In genomic region chr9:120944434-120945125, GRCh38 we compare ENCODE assay signal across 9 cellular contexts. TPM values are rescaled to one million over a fixed set of nuclear protein-coding genes. Genes with fewer than 3 reads are reported as not detected.
A peak's percentile ranks its signal among the peaks of the same experiment; 100 is the strongest.
DNase-seq lines count a peak whose midpoint lies in the region; ATAC-seq, FAIRE-seq and TF ChIP-seq lines count a peak whose summit lies in the region.
"Had no signal": no experiment of that assay in that cellular context is flagged by ENCODE, and none has a peak within 500 bp of the region (broad histone marks: within the 10 kb centered on the region; RNA-seq: fewer than 3 reads in every experiment).

No MANE protein-coding gene starts in this region.

- no peaks in the 10 kb centered on the region for H3K4me1 ChIP-seq in astrocyte (ENCODE audit: insufficient read depth, low read length)
- peaks cover 31 to 35% (median 32%) of the 10 kb centered on the region in 4 donors for H3K4me1 ChIP-seq in upper lobe of left lung

- WGBS in upper lobe of left lung, 2 donors, result 82 to 85% methylated on average over 5 of the region's 5 CpGs

- H3K36me3 ChIP-seq in astrocyte (ENCODE audit: insufficient read depth, low read length) (no peaks in the 10 kb centered on the region), upper lobe of left lung (no peaks in the 10 kb centered on the region)

- no peak for TF ChIP-seq EP300 in upper lobe of left lung (IDR thresholded peaks at IDR 0.05)

- no peak overlapping the region for H3K4me2 ChIP-seq in astrocyte (ENCODE audit: low read length)

- no peaks in the 10 kb centered on the region for H3K9me3 Mint-ChIP-seq in astrocyte (ENCODE audit: unreplicated experiment)

- TF ChIP-seq CTCF in GM12865 (IDR thresholded peaks at IDR 0.05; ENCODE audit: insufficient read depth, low read depth, low read length, missing control alignments) (no peak), astrocyte (IDR thresholded peaks at IDR 0.05; ENCODE audit: insufficient read depth, low read depth, low read length) (no peak), upper lobe of left lung (IDR thresholded peaks at IDR 0.05) (no peak)

- H3K4me3 Mint-ChIP-seq in astrocyte (ENCODE audit: unreplicated experiment), result no peak overlapping the region

- H3K27me3 ChIP-seq in astrocyte (ENCODE audit: insufficient read depth, low read length) (peaks cover 3% of the 10 kb centered on the region), upper lobe of left lung (no peaks in the 10 kb centered on the region)

- H3K36me3 Mint-ChIP-seq in astrocyte (ENCODE audit: low read depth, unreplicated experiment), result no peaks in the 10 kb centered on the region

- peak; percentile 97 for ATAC-seq in GM21526 (IDR thresholded peaks at IDR 0.05; ENCODE audit: low FRiP score, unreplicated experiment)
- peak; percentile 88 for ATAC-seq in HG03469 (IDR thresholded peaks at IDR 0.05; ENCODE audit: unreplicated experiment)
- ATAC-seq in upper lobe of left lung (ENCODE audit: low FRiP score in 2 of 2), result no peak

- H3K9me3 ChIP-seq in astrocyte (ENCODE audit: insufficient read depth, low read depth, low read length), result no peaks in the 10 kb centered on the region
- H3K9me3 ChIP-seq in upper lobe of left lung, result no peaks in the 10 kb centered on the region

- H3K27ac Mint-ChIP-seq in astrocyte (ENCODE audit: unreplicated experiment), result no peak overlapping the region

- H3K4me3 ChIP-seq in GM12865 (ENCODE audit: low read depth, low read length), result no peak overlapping the region
- H3K4me3 ChIP-seq in astrocyte (ENCODE audit: insufficient read depth, low read depth, low read length), result no peak overlapping the region
- H3K4me3 ChIP-seq in upper lobe of left lung, result no peak overlapping the region

- no peak overlapping the region for H3K9ac ChIP-seq in astrocyte (ENCODE audit: low read length)

- peak overlapping the region; percentile 16 for H2AFZ ChIP-seq in astrocyte (ENCODE audit: low read depth, low read length)

- no peaks in the 10 kb centered on the region for H3K27me3 Mint-ChIP-seq in astrocyte (ENCODE audit: low read depth, unreplicated experiment)

- H3K4me1 Mint-ChIP-seq in astrocyte (ENCODE audit: low read depth, unreplicated experiment), result peaks cover 14% of the 10 kb centered on the region

- no peak for TF ChIP-seq POLR2A in upper lobe of left lung (IDR thresholded peaks at IDR 0.05)

- H4K20me1 ChIP-seq in astrocyte (ENCODE audit: insufficient read depth, low read length), result no peaks in the 10 kb centered on the region

- no peak for FAIRE-seq in astrocyte (lab: Jason Lieb, UNC)

- DNase-seq in GM12865 (ENCODE audit: low read depth) (peak; percentile 73), astrocyte (ENCODE audit: low read depth) (no peak), upper lobe of left lung (no peak), DMS114 treated with DMSO at 0.1 percent for 48 hours (lab: John Stamatoyannopoulos, UW; ENCODE audit: unreplicated experiment) (no peak), NCI-H2081 treated with DMSO at 0.1 percent for 48 hours (lab: John Stamatoyannopoulos, UW) (no peak), NCI-H510A (lab: John Stamatoyannopoulos, UW) (no peak)
- DNase-seq: NCI-H226 had no signal

- H3K79me2 ChIP-seq in astrocyte (ENCODE audit: insufficient read depth, low read length), result no peaks in the 10 kb centered on the region

- no peak overlapping the region for H3K27ac ChIP-seq in astrocyte (ENCODE audit: low read depth, low read length)
- H3K27ac ChIP-seq in upper lobe of left lung, result no peak overlapping the region

RNA-seq across cellular contexts. Expression of gene TRAF1, which starts 18.0 kb away (rescaled TPM):
- 4.2 and 4.7 TPM in 2 replicates for total RNA-seq in astrocyte
- 10 to 100 TPM in 2 of 6 donors, 1 to 10 TPM in 4; 2.9 to 29.3 (median 6.6) TPM for total RNA-seq in upper lobe of left lung

Comparison
In these comparisons a context has a peak if more than half of its experiments do, and no peak if none do; other contexts are left out.
1. ATAC-seq: peak in GM21526 (single experiment) and HG03469 (single experiment); none in upper lobe of left lung (0 of 2).